Comparison of ENCODE assay signal across 39 cellular contexts in genomic region chr19:2311093-2311492, GRCh38. TPM values are rescaled to one million over a fixed set of nuclear protein-coding genes. Genes with fewer than 3 reads are reported as not detected.
"Had no signal": no experiment of that assay in that cellular context is flagged by ENCODE, and none has a peak within 500 bp of the region (broad histone marks: within the 10 kb centered on the region; RNA-seq: fewer than 3 reads in every experiment).

No MANE protein-coding gene starts in this region.

- H3K36me3 ChIP-seq: MG63 had no signal

- DNase-seq: Kasumi-1, MG63, MM.1S, MV-4-11, NCI-H1048, NCI-H1092, NCI-H1092 treated with DMSO at 0.1 percent for 48 hours, NCI-H1105, NCI-H1105 treated with DMSO at 0.1 percent for 48 hours, NCI-H1417, NCI-H1417 treated with DMSO at 0.1 percent for 48 hours, NCI-H1436, NCI-H146, NCI-H1694, NCI-H1694 treated with DMSO at 0.1 percent for 48 hours, NCI-H187, NCI-H187 treated with DMSO at 0.1 percent for 48 hours, NCI-H1930, NCI-H2029, NCI-H2029 treated with DMSO at 0.1 percent for 48 hours, NCI-H2081, NCI-H2081 treated with DMSO at 0.1 percent for 48 hours, NCI-H2107, NCI-H2171, NCI-H2171 treated with DMSO at 0.1 percent for 48 hours, NCI-H2227 treated with DMSO at 0.1 percent for 48 hours, NCI-H226, NCI-H345, NCI-H446, NCI-H446 treated with DMSO at 0.1 percent for 48 hours, NCI-H510A, NCI-H510A treated with DMSO at 0.1 percent for 48 hours, NCI-H524, NCI-H524 treated with DMSO at 0.1 percent for 48 hours, NCI-H526 had no signal

- H3K27me3 ChIP-seq: MG63 had no signal

- H3K4me3 ChIP-seq: MG63 had no signal

- H3K9me3 ChIP-seq: MG63 had no signal

RNA-seq across cellular contexts. Expression of gene LINGO3, which starts 3.1 kb away (rescaled TPM):
- total RNA-seq: LHCN-M2, M059J, MCF 10A had no signal

RNA-seq across cellular contexts. Expression of gene PEAK3, which starts 29.1 kb away (rescaled TPM):
- total RNA-seq: M059J, MCF 10A, NCI-H460 had no signal

RNA-seq across cellular contexts. Expression of gene TMPRSS9, which starts 49.0 kb away (rescaled TPM):
- total RNA-seq: LHCN-M2, M059J, MCF 10A had no signal
